In the genomic region with DNA sequence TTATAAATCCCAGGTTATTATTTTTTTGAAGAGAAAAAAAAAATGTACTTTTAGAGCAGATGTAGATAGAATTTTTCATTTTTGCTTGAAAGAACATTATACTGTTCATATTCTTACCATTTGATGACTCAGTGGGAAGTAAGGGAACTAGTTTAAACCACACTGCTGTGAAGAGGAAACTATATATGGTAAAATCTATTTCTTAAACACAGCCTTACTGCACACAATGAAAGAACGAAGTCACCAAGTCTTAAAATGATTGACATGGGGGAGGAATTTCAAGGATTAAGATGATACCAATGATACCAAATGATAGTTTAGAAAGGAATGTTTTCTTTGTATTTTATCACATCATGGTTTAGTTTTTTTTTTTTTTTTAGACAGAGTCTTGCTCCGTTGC, we compare ENCODE assay signal across 8 cellular contexts. TPM values are rescaled to one million over a fixed set of nuclear protein-coding genes. Genes with fewer than 3 reads are reported as not detected.
DNase-seq lines count a peak whose midpoint lies in the region; ATAC-seq and TF ChIP-seq lines count a peak whose summit lies in the region.

No MANE protein-coding gene starts in this region.

- peaks cover 80% of the 10 kb centered on the region for H3K36me3 ChIP-seq in RWPE2 (ENCODE audit: low read depth)
- H3K36me3 ChIP-seq in esophagus squamous epithelium, result peaks cover 0 to 26% (median 0%) of the 10 kb centered on the region in 3 donors
- peaks cover 0 to 7% (median 0%) of the 10 kb centered on the region in 3 donors for H3K36me3 ChIP-seq in tibial artery

- WGBS in esophagus squamous epithelium, 2 donors, result 46 to 64% methylated on average over 2 of the region's 2 CpGs

- no peaks in the 10 kb centered on the region for H3K27me3 ChIP-seq in RWPE2 (ENCODE audit: insufficient read depth, poor library complexity, severe bottlenecking)
- no peaks in the 10 kb centered on the region for H3K27me3 ChIP-seq in esophagus squamous epithelium
- H3K27me3 ChIP-seq in tibial artery, result no peaks in the 10 kb centered on the region

- H3K27ac ChIP-seq in RWPE2 (ENCODE audit: poor library complexity, severe bottlenecking), result peak overlapping the region; percentile 91
- peak overlapping the region in 3 of 4 donors; percentile 39 to 66 (median 64) for H3K27ac ChIP-seq in esophagus squamous epithelium
- peak overlapping the region; percentile 65 to 77 for H3K27ac ChIP-seq in tibial artery

- TF ChIP-seq CTCF in RWPE2 (IDR thresholded peaks at IDR 0.05; ENCODE audit: poor library complexity, severe bottlenecking), result no peak
- no peak for TF ChIP-seq CTCF in esophagus squamous epithelium (IDR thresholded peaks at IDR 0.05)
- no peak for TF ChIP-seq CTCF in tibial artery (IDR thresholded peaks at IDR 0.05)
- no peak for TF ChIP-seq CTCF in mesothelial cell of epicardium (IDR thresholded peaks at IDR 0.05; ENCODE audit: unreplicated experiment)

- H3K4me1 ChIP-seq in RWPE2 (ENCODE audit: insufficient read depth, poor library complexity, severe bottlenecking), result peaks cover 45% of the 10 kb centered on the region
- H3K4me1 ChIP-seq in esophagus squamous epithelium, result peaks cover 21 to 93% (median 31%) of the 10 kb centered on the region in 3 donors
- peaks cover 0 to 90% (median 45%) of the 10 kb centered on the region in 4 donors for H3K4me1 ChIP-seq in tibial artery

- peaks cover 9 to 12% of the 10 kb centered on the region in 2 donors for H3K36me3 Mint-ChIP-seq in activated T-cell treated with anti-CD3 and anti-CD28 coated beads, Interleukin-2, amount 50 U/mL, for 72 hours (ENCODE audit: insufficient read depth in 2 of 2)
- peaks cover 2% of the 10 kb centered on the region for H3K36me3 Mint-ChIP-seq in mesothelial cell of epicardium

- no peak for TF ChIP-seq POLR2A in esophagus squamous epithelium (IDR thresholded peaks at IDR 0.05)

- intact Hi-C loops in esophagus squamous epithelium (cut with DNase I) (no loop called here), tibial artery (cut with DNase I; ENCODE audit: low total_unique reads) (loop anchor here (5.0 kb wide), 1 partner anchor 200 kb away; a partner anchor contains a TSS)

- peak; percentile 57 to 58 for ATAC-seq in activated T-cell treated with anti-CD3 and anti-CD28 coated beads, Interleukin-2, amount 50 U/mL, for 72 hours (replicated peaks in 1 of 2)
- peak; percentile 81 for ATAC-seq in RWPE2 (ENCODE audit: low read depth)
- no peak for ATAC-seq in HG03039 (IDR thresholded peaks at IDR 0.05; ENCODE audit: unreplicated experiment)

- peaks cover 72% of the 10 kb centered on the region for H3K4me1 Mint-ChIP-seq in activated T-cell treated with anti-CD3 and anti-CD28 coated beads, Interleukin-2, amount 50 U/mL, for 72 hours (ENCODE audit: low read depth)
- H3K4me1 Mint-ChIP-seq in mesothelial cell of epicardium, result peaks cover 10% of the 10 kb centered on the region

- no peaks in the 10 kb centered on the region for H3K27me3 Mint-ChIP-seq in activated T-cell treated with anti-CD3 and anti-CD28 coated beads, Interleukin-2, amount 50 U/mL, for 72 hours (ENCODE audit: low read depth)
- no peaks in the 10 kb centered on the region for H3K27me3 Mint-ChIP-seq in mesothelial cell of epicardium (ENCODE audit: low read depth)

- no peak overlapping the region for H3K4me3 ChIP-seq in RWPE2 (ENCODE audit: severe bottlenecking)
- H3K4me3 ChIP-seq in esophagus squamous epithelium, result no peak overlapping the region
- H3K4me3 ChIP-seq in tibial artery, result peak overlapping the region in 1 of 2 donors; percentile 5

- H3K4me3 Mint-ChIP-seq in activated T-cell treated with anti-CD3 and anti-CD28 coated beads, Interleukin-2, amount 50 U/mL, for 72 hours, result peak overlapping the region; percentile 50 to 92
- H3K4me3 Mint-ChIP-seq in mesothelial cell of epicardium, result no peak overlapping the region

- H3K27ac Mint-ChIP-seq in activated T-cell treated with anti-CD3 and anti-CD28 coated beads, Interleukin-2, amount 50 U/mL, for 72 hours, result peak overlapping the region; percentile 99
- no peak overlapping the region for H3K27ac Mint-ChIP-seq in mesothelial cell of epicardium

- H3K9me3 ChIP-seq in RWPE2 (ENCODE audit: severe bottlenecking) (no peaks in the 10 kb centered on the region), esophagus squamous epithelium (no peaks in the 10 kb centered on the region), tibial artery (no peaks in the 10 kb centered on the region)

- H3K9me3 Mint-ChIP-seq in activated T-cell treated with anti-CD3 and anti-CD28 coated beads, Interleukin-2, amount 50 U/mL, for 72 hours, result no peaks in the 10 kb centered on the region
- no peaks in the 10 kb centered on the region for H3K9me3 Mint-ChIP-seq in mesothelial cell of epicardium

- no peak for DNase-seq in activated T-cell treated with anti-CD3 and anti-CD28 coated beads, Interleukin-2, amount 50 U/mL, for 72 hours
- DNase-seq in activated T-cell treated with anti-CD3 and anti-CD28 coated beads, Interleukin-2, amount 50 U/mL, for 48 hours, result no peak
- DNase-seq in RWPE2 (ENCODE audit: low spot score) (no peak), esophagus squamous epithelium (lab: John Stamatoyannopoulos, UW) (no peak), tibial artery (no peak), mesothelial cell of epicardium (ENCODE audit: low spot score in 2 of 2, unreplicated experiment in 2 of 2) (no peak), NCI-H1694 (lab: John Stamatoyannopoulos, UW) (no peak)

RNA-seq across cellular contexts. Expression of a gene that starts 5.0 kb away (rescaled TPM):
- 100 to 1,000 TPM; 219 to 272 TPM for total RNA-seq in activated T-cell treated with anti-CD3 and anti-CD28 coated beads, Interleukin-2, amount 50 U/mL, for 72 hours
- total RNA-seq in esophagus squamous epithelium (100 to 1,000 TPM in 1 of 4 donors, 10 to 100 TPM in 3; 70.6 to 124 (median 91.1) TPM), mesothelial cell of epicardium (166 to 171 TPM (median 169 TPM) in 3 replicates)
